23 cellular contexts compared by ENCODE assay signal in genomic region chr1:184221087-184221486, GRCh38.
"Had no signal": no experiment of that assay in that cellular context is flagged by ENCODE, and none has a peak within 500 bp of the region (broad histone marks: within the 10 kb centered on the region; RNA-seq: fewer than 3 reads in every experiment).

No MANE protein-coding gene starts in this region.

- H3K27ac ChIP-seq: colonic mucosa, coronary artery, dorsolateral prefrontal cortex, epithelial cell of prostate, esophagus muscularis mucosa, esophagus squamous epithelium, foreskin keratinocyte, gastrocnemius medialis, gastroesophageal sphincter, heart left ventricle, heart right ventricle had no signal

- H3K4me1 ChIP-seq: colonic mucosa, foreskin keratinocyte, gastrocnemius medialis had no signal

- H3K36me3 ChIP-seq: colonic mucosa, esophagus muscularis mucosa, esophagus squamous epithelium, gastrocnemius medialis, gastroesophageal sphincter, heart left ventricle, heart right ventricle had no signal

- H3K4me3 ChIP-seq: colonic mucosa, coronary artery, dorsolateral prefrontal cortex, esophagus muscularis mucosa, esophagus squamous epithelium, gastrocnemius medialis, gastroesophageal sphincter, heart left ventricle, heart right ventricle had no signal

- DNase-seq: colonic mucosa; cortex of kidney; dermis blood vessel endothelial cell; dorsolateral prefrontal cortex; effector CD4-positive, alpha-beta T cell; effector CD8-positive, alpha-beta T cell; effector memory CD4-positive, alpha-beta T cell; effector memory CD8-positive, alpha-beta T cell; endodermal cell; erythroblast; esophagus squamous epithelium; foreskin fibroblast; foreskin keratinocyte; foreskin melanocyte; gastrocnemius medialis; glutamatergic neuron; head of caudate nucleus; heart left ventricle; heart right ventricle had no signal

- H3K9me3 ChIP-seq: colonic mucosa, esophagus muscularis mucosa, esophagus squamous epithelium, gastrocnemius medialis, gastroesophageal sphincter, heart left ventricle, heart right ventricle had no signal
